23 cellular contexts compared by ENCODE assay signal in genomic region chr19:36259211-36259610, GRCh38. TPM values are rescaled to one million over a fixed set of nuclear protein-coding genes. Genes with fewer than 3 reads are reported as not detected.
DNase-seq lines count a peak whose midpoint lies in the region; ATAC-seq and TF ChIP-seq lines count a peak whose summit lies in the region.
"Had no signal": no experiment of that assay in that cellular context is flagged by ENCODE, and none has a peak within 500 bp of the region (broad histone marks: within the 10 kb centered on the region; RNA-seq: fewer than 3 reads in every experiment).

No MANE protein-coding gene starts in this region.

- intact Hi-C loops in heart left ventricle (cut with DNase I), result no loop called here

- peaks cover 14% of the 10 kb centered on the region for H3K9me3 Mint-ChIP-seq in activated CD8-positive, alpha-beta memory T cell treated with anti-CD3 and anti-CD28 coated beads, Interleukin-2, amount 10 ng/mL, durations not matched to agents 7 days and 5 days (ENCODE audit: low read depth)
- peaks cover 15% of the 10 kb centered on the region for H3K9me3 Mint-ChIP-seq in osteocyte (ENCODE audit: unreplicated experiment)
- H3K9me3 Mint-ChIP-seq in progenitor cell of endocrine pancreas (ENCODE audit: low read depth), result peaks cover 11% of the 10 kb centered on the region

- H3K27ac Mint-ChIP-seq in activated CD8-positive, alpha-beta memory T cell treated with anti-CD3 and anti-CD28 coated beads, Interleukin-2, amount 10 ng/mL, durations not matched to agents 7 days and 5 days, result no peak overlapping the region
- H3K27ac Mint-ChIP-seq in osteocyte (ENCODE audit: unreplicated experiment), result no peak overlapping the region
- no peak overlapping the region for H3K27ac Mint-ChIP-seq in progenitor cell of endocrine pancreas
- H3K27ac Mint-ChIP-seq: CD14-positive monocyte; CD4-positive, alpha-beta memory T cell; CD4-positive, CD25-positive, alpha-beta regulatory T cell; CD8-positive, alpha-beta memory T cell had no signal

- no peaks in the 10 kb centered on the region for H3K9me3 ChIP-seq in heart left ventricle

- no peak overlapping the region for H3K4me3 Mint-ChIP-seq in activated CD8-positive, alpha-beta memory T cell treated with anti-CD3 and anti-CD28 coated beads, Interleukin-2, amount 10 ng/mL, durations not matched to agents 7 days and 5 days
- H3K4me3 Mint-ChIP-seq in osteocyte (ENCODE audit: unreplicated experiment), result no peak overlapping the region
- H3K4me3 Mint-ChIP-seq in progenitor cell of endocrine pancreas (ENCODE audit: low read depth), result no peak overlapping the region
- H3K4me3 Mint-ChIP-seq: CD14-positive monocyte; CD4-positive, alpha-beta memory T cell; CD4-positive, CD25-positive, alpha-beta regulatory T cell; CD8-positive, alpha-beta memory T cell had no signal

- no peak overlapping the region for H3K27ac ChIP-seq in heart left ventricle
- H3K27ac ChIP-seq: 22Rv1, A549, BLaER1 had no signal

- no peak for TF ChIP-seq CTCF in osteocyte (IDR thresholded peaks at IDR 0.05)
- TF ChIP-seq CTCF in progenitor cell of endocrine pancreas (IDR thresholded peaks at IDR 0.05; ENCODE audit: unreplicated experiment), result no peak
- no peak for TF ChIP-seq CTCF in heart left ventricle (IDR thresholded peaks at IDR 0.05)

- H3K36me3 Mint-ChIP-seq in activated CD8-positive, alpha-beta memory T cell treated with anti-CD3 and anti-CD28 coated beads, Interleukin-2, amount 10 ng/mL, durations not matched to agents 7 days and 5 days, result peaks cover 9% of the 10 kb centered on the region
- peaks cover 6% of the 10 kb centered on the region for H3K36me3 Mint-ChIP-seq in osteocyte (ENCODE audit: unreplicated experiment)
- H3K36me3 Mint-ChIP-seq in progenitor cell of endocrine pancreas (ENCODE audit: insufficient read depth), result peaks cover 15% of the 10 kb centered on the region
- H3K36me3 Mint-ChIP-seq: CD14-positive monocyte had no signal

- WGBS in heart left ventricle, 4 donors, result 94 to 97% (median 96%) methylated on average over 19 to 20 of the region's 20 CpGs

- CTCF ChIA-PET in activated CD8-positive, alpha-beta memory T cell treated with anti-CD3 and anti-CD28 coated beads, Interleukin-2, amount 10 ng/mL, durations not matched to agents 7 days and 5 days (lab: Charles Lee), result no interaction called here

- H3K4me1 Mint-ChIP-seq in activated CD8-positive, alpha-beta memory T cell treated with anti-CD3 and anti-CD28 coated beads, Interleukin-2, amount 10 ng/mL, durations not matched to agents 7 days and 5 days, result no peaks in the 10 kb centered on the region
- H3K4me1 Mint-ChIP-seq in osteocyte (ENCODE audit: unreplicated experiment), result no peaks in the 10 kb centered on the region
- peaks cover 1% of the 10 kb centered on the region for H3K4me1 Mint-ChIP-seq in progenitor cell of endocrine pancreas (ENCODE audit: low read depth)
- H3K4me1 Mint-ChIP-seq: CD14-positive monocyte; CD8-positive, alpha-beta memory T cell had no signal

- no peaks in the 10 kb centered on the region for H3K36me3 ChIP-seq in heart left ventricle
- H3K36me3 ChIP-seq: BE2C had no signal

- no peak overlapping the region for H3K4me3 ChIP-seq in heart left ventricle
- H3K4me3 ChIP-seq: A549, BLaER1, GM12878 had no signal

- H3K27me3 ChIP-seq in heart left ventricle, result no peaks in the 10 kb centered on the region
- H3K27me3 ChIP-seq: BE2C had no signal

- H3K4me1 ChIP-seq in heart left ventricle, result peaks cover 0 to 10% (median 0%) of the 10 kb centered on the region in 12 donors
- H3K4me1 ChIP-seq: A549, BE2C, BLaER1 had no signal

- no peak for TF ChIP-seq POLR2A in heart left ventricle (IDR thresholded peaks at IDR 0.05)

- H3K27me3 Mint-ChIP-seq in activated CD8-positive, alpha-beta memory T cell treated with anti-CD3 and anti-CD28 coated beads, Interleukin-2, amount 10 ng/mL, durations not matched to agents 7 days and 5 days, result no peaks in the 10 kb centered on the region
- H3K27me3 Mint-ChIP-seq in osteocyte (ENCODE audit: unreplicated experiment) (no peaks in the 10 kb centered on the region), progenitor cell of endocrine pancreas (no peaks in the 10 kb centered on the region)
- H3K27me3 Mint-ChIP-seq: CD4-positive, CD25-positive, alpha-beta regulatory T cell had no signal

- peak; percentile 15 for DNase-seq in activated CD8-positive, alpha-beta memory T cell treated with anti-CD3 and anti-CD28 coated beads, Interleukin-2, amount 10 ng/mL, durations not matched to agents 7 days and 5 days
- DNase-seq in activated CD8-positive, alpha-beta memory T cell treated with anti-CD3 and anti-CD28 coated beads, Interleukin-2, amount 50 U/mL, for 4 hours, result no peak
- peak; percentile 69 for DNase-seq in osteocyte (ENCODE audit: extremely low spot score, unreplicated experiment)
- peak; percentile 26 for DNase-seq in ureter (ENCODE audit: low spot score)
- no peak for DNase-seq in progenitor cell of endocrine pancreas (ENCODE audit: low spot score, unreplicated experiment)
- DNase-seq in heart left ventricle, result no peak
- DNase-seq: BE2C; CD4-positive, alpha-beta memory T cell; CD4-positive, CD25-positive, alpha-beta regulatory T cell; CD8-positive, alpha-beta memory T cell; COR-L47; DMS 273 treated with DMSO at 0.1 percent for 48 hours; DMS153; DMS53; DMS79; DND-41; EL; GDM1 had no signal

- ATAC-seq in activated CD8-positive, alpha-beta memory T cell treated with anti-CD3 and anti-CD28 coated beads, Interleukin-2, amount 10 ng/mL, durations not matched to agents 7 days and 5 days, result no peak
- ATAC-seq in heart left ventricle, result no peak
- ATAC-seq: A549, GM12878 had no signal

RNA-seq across cellular contexts. Expression of gene ZNF146, which starts 44.3 kb away (rescaled TPM):
- 10 to 100 TPM; 55.1 to 75.6 TPM for total RNA-seq in activated CD8-positive, alpha-beta memory T cell treated with anti-CD3 and anti-CD28 coated beads, Interleukin-2, amount 10 ng/mL, durations not matched to agents 7 days and 5 days
- total RNA-seq in osteocyte, result 66.3 and 70.0 TPM in 2 replicates
- 70.3 TPM for total RNA-seq in ureter
- total RNA-seq in progenitor cell of endocrine pancreas, result 99.0 and 101 TPM in 2 replicates
- total RNA-seq in heart left ventricle, result 10 to 100 TPM; 28.2 to 53.7 (median 35.1) TPM
- polyA plus RNA-seq in heart left ventricle, result 10 to 100 TPM; 14.1 to 41.1 TPM

RNA-seq across cellular contexts. Expression of gene ZNF565, which starts 44.7 kb away (rescaled TPM):
- 1 to 10 TPM; 1.6 to 2.3 TPM for total RNA-seq in activated CD8-positive, alpha-beta memory T cell treated with anti-CD3 and anti-CD28 coated beads, Interleukin-2, amount 10 ng/mL, durations not matched to agents 7 days and 5 days
- total RNA-seq in osteocyte (6.6 and 7.8 TPM in 2 replicates), ureter (7.5 TPM), progenitor cell of endocrine pancreas (8.2 and 9.0 TPM in 2 replicates), heart left ventricle (1 to 10 TPM; 2.3 to 4.3 (median 3.0) TPM)
- polyA plus RNA-seq in heart left ventricle, result 1 to 10 TPM; 2.6 to 3.6 TPM

Comparison
In these comparisons a context has a peak if more than half of its experiments do, and no peak if none do; other contexts are left out.
1. DNase-seq: peak in activated CD8-positive, alpha-beta memory T cell treated with anti-CD3 and anti-CD28 coated beads, Interleukin-2, amount 10 ng/mL, durations not matched to agents 7 days and 5 days (single experiment), osteocyte (single experiment) and ureter (single experiment); none in activated CD8-positive, alpha-beta memory T cell treated with anti-CD3 and anti-CD28 coated beads, Interleukin-2, amount 50 U/mL, for 4 hours (single experiment), progenitor cell of endocrine pancreas (single experiment) and heart left ventricle (0 of 5).